In the genomic region with DNA sequence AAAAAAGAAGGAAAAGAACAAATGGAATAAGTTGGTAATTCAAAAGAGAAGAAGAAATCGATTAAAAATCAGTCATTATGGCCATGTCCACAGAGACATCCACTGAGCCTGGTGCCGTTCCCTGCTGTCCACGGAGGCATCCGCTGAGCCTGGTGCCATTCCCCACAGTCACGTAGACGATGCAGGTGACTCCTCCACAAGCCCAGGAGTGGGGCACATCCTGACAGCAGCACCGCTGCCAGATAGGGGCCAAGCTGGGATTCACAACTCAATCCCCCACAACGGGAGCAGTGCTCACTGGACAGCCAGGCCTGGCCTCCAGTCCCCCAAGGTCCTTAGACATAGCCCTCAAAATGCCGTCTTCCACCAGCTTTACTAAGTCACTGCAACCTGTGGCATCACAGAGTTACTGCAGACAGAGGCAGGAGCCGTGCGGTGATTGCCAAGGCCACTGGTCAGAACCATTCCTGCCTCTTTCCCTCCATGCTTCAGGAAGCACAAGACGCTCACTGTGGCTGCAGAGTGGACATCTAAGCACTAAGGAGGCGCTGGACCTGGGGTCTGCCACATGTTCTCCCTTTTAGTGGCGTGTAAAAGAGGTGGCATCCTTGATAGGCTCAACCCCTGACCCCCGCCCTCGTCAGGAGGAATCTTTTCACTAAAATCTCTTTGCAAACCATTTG, we compare ENCODE assay signal across 22 cellular contexts.
DNase-seq lines count a peak whose midpoint lies in the region; ATAC-seq and TF ChIP-seq lines count a peak whose summit lies in the region.
"Had no signal": no experiment of that assay in that cellular context is flagged by ENCODE, and none has a peak within 500 bp of the region (broad histone marks: within the 10 kb centered on the region; RNA-seq: fewer than 3 reads in every experiment).

No MANE protein-coding gene starts in this region.

- no peak overlapping the region for H3K27ac ChIP-seq in esophagus muscularis mucosa (replicated peaks in 1 of 4)
- H3K27ac ChIP-seq: 22Rv1, BLaER1, Peyer's patch had no signal

- no peak for TF ChIP-seq EP300 in esophagus muscularis mucosa (IDR thresholded peaks at IDR 0.05)

- no peaks in the 10 kb centered on the region for H3K4me1 Mint-ChIP-seq in osteocyte (ENCODE audit: unreplicated experiment)

- H3K27ac Mint-ChIP-seq in osteocyte (ENCODE audit: unreplicated experiment): no peak overlapping the region
- H3K27ac Mint-ChIP-seq: CD4-positive, alpha-beta T cell had no signal

- DNase-seq in activated CD8-positive, alpha-beta memory T cell treated with anti-CD3 and anti-CD28 coated beads for 24 hours: peak; percentile 17
- DNase-seq in activated CD8-positive, alpha-beta memory T cell treated with anti-CD3 and anti-CD28 coated beads, Interleukin-2, amount 50 U/mL, for 48 hours: no peak
- DNase-seq in esophagus muscularis mucosa (ENCODE audit: extremely low spot score): peak; percentile 85
- peak; percentile 82 for DNase-seq in osteocyte (ENCODE audit: extremely low spot score, unreplicated experiment)
- peak; percentile 37 for DNase-seq in ureter (ENCODE audit: low spot score)
- no peak for DNase-seq in stimulated activated naive CD8-positive, alpha-beta T cell treated with anti-CD3 and anti-CD28 coated beads, Interleukin-15, Interleukin-2, amounts not matched to agents 100 U/mL and 50 U/mL, for 24 hours
- no peak for DNase-seq in GF-D8 (lab: John Stamatoyannopoulos, UW)
- no peak for DNase-seq in SKM-1 (lab: John Stamatoyannopoulos, UW; ENCODE audit: unreplicated experiment)
- DNase-seq: ACHN; CD4-positive, alpha-beta T cell; COR-L47; DMS79; Karpas-422; NCI-H1417 treated with DMSO at 0.1 percent for 48 hours; NCI-H187; NCI-H446; NCI-H526 had no signal

- H3K36me3 Mint-ChIP-seq in osteocyte (ENCODE audit: unreplicated experiment): no peaks in the 10 kb centered on the region

- no peak overlapping the region for H3K4me3 ChIP-seq in esophagus muscularis mucosa
- H3K4me3 ChIP-seq: BLaER1, GM12878, HAP-1, Peyer's patch had no signal

- no peak overlapping the region for H3K4me3 Mint-ChIP-seq in osteocyte (ENCODE audit: unreplicated experiment)
- H3K4me3 Mint-ChIP-seq: CD4-positive, alpha-beta T cell had no signal

- TF ChIP-seq CTCF in esophagus muscularis mucosa (IDR thresholded peaks at IDR 0.05) (no peak), osteocyte (IDR thresholded peaks at IDR 0.05) (no peak)

- H3K9me3 ChIP-seq in esophagus muscularis mucosa: no peaks in the 10 kb centered on the region
- H3K9me3 ChIP-seq: BLaER1, HAP-1, Peyer's patch had no signal

- no peaks in the 10 kb centered on the region for H3K36me3 ChIP-seq in esophagus muscularis mucosa
- H3K36me3 ChIP-seq: BLaER1, HAP-1, Peyer's patch had no signal

- 94% methylated on average over 16 of the region's 16 CpGs for WGBS in esophagus muscularis mucosa

- no peaks in the 10 kb centered on the region for H3K9me3 Mint-ChIP-seq in osteocyte (ENCODE audit: unreplicated experiment)
- H3K9me3 Mint-ChIP-seq: CD4-positive, alpha-beta T cell had no signal

- ATAC-seq in stimulated activated naive CD8-positive, alpha-beta T cell treated with anti-CD3 and anti-CD28 coated beads, Interleukin-15, Interleukin-2, amounts not matched to agents 100 U/mL and 50 U/mL, for 24 hours: no peak
- ATAC-seq: GM12878 had no signal

- intact Hi-C loops in esophagus muscularis mucosa (cut with DNase I): no loop called here

- no peak for TF ChIP-seq POLR2A in esophagus muscularis mucosa (IDR thresholded peaks at IDR 0.05; ENCODE audit: low read depth)

- H3K4me1 ChIP-seq in esophagus muscularis mucosa: peaks cover 0 to 9% (median 2%) of the 10 kb centered on the region in 4 donors
- H3K4me1 ChIP-seq: BLaER1, HAP-1, Peyer's patch had no signal

- H3K27me3 ChIP-seq in esophagus muscularis mucosa: peaks cover 0 to 8% (median 0%) of the 10 kb centered on the region in 4 donors
- H3K27me3 ChIP-seq: BLaER1, Peyer's patch had no signal

- no peaks in the 10 kb centered on the region for H3K27me3 Mint-ChIP-seq in osteocyte (ENCODE audit: unreplicated experiment)
- H3K27me3 Mint-ChIP-seq: CD4-positive, alpha-beta T cell had no signal

Comparison
In these comparisons a context has a peak if more than half of its experiments do, and no peak if none do; other contexts are left out.
1. DNase-seq: peak in activated CD8-positive, alpha-beta memory T cell treated with anti-CD3 and anti-CD28 coated beads for 24 hours (single experiment), esophagus muscularis mucosa (single experiment), osteocyte (single experiment) and ureter (single experiment); none in activated CD8-positive, alpha-beta memory T cell treated with anti-CD3 and anti-CD28 coated beads, Interleukin-2, amount 50 U/mL, for 48 hours (single experiment), stimulated activated naive CD8-positive, alpha-beta T cell treated with anti-CD3 and anti-CD28 coated beads, Interleukin-15, Interleukin-2, amounts not matched to agents 100 U/mL and 50 U/mL, for 24 hours (single experiment), GF-D8 (single experiment) and SKM-1 (single experiment).